ENCODE assay signal across 13 cellular contexts in genomic region chr11:19808076-19808911, GRCh38.
DNase-seq lines count a peak whose midpoint lies in the region; ATAC-seq and TF ChIP-seq lines count a peak whose summit lies in the region.
"Had no signal": no experiment of that assay in that cellular context is flagged by ENCODE, and none has a peak within 500 bp of the region (broad histone marks: within the 10 kb centered on the region; RNA-seq: fewer than 3 reads in every experiment).

No MANE protein-coding gene starts in this region.

- no peak overlapping the region for H3K9ac ChIP-seq in neural progenitor cell

- no peaks in the 10 kb centered on the region for H3K9me3 ChIP-seq in neural progenitor cell (ENCODE audit: low read depth)
- H3K9me3 ChIP-seq: Caco-2, gastroesophageal sphincter had no signal

- no peaks in the 10 kb centered on the region for H3K36me3 ChIP-seq in neural progenitor cell
- H3K36me3 ChIP-seq: gastroesophageal sphincter had no signal

- TF ChIP-seq CTCF in LNCAP (IDR thresholded peaks at IDR 0.05) (peak; percentile 53), chondrocyte (IDR thresholded peaks at IDR 0.05) (peak; percentile 77), neural progenitor cell (IDR thresholded peaks at IDR 0.05) (no peak), coronary artery (IDR thresholded peaks at IDR 0.05) (no peak)

- ATAC-seq in HG02870 (IDR thresholded peaks at IDR 0.05; ENCODE audit: unreplicated experiment) = no peak
- ATAC-seq: gastroesophageal sphincter; naive thymus-derived CD4-positive, alpha-beta T cell had no signal

- no peaks in the 10 kb centered on the region for H3K27me3 ChIP-seq in neural progenitor cell
- H3K27me3 ChIP-seq: gastroesophageal sphincter had no signal

- H3K27ac ChIP-seq in neural progenitor cell = peak overlapping the region; percentile 15
- H3K27ac ChIP-seq in coronary artery = no peak overlapping the region
- H3K27ac ChIP-seq: gastroesophageal sphincter had no signal

- peak; percentile 45 for DNase-seq in DMS79 (lab: John Stamatoyannopoulos, UW)
- DNase-seq in chondrocyte (ENCODE audit: low spot score) = no peak
- peak; percentile 36 for DNase-seq in neural progenitor cell (ENCODE audit: low spot score)
- no peak for DNase-seq in T-helper 1 cell
- DNase-seq in coronary artery (ENCODE audit: low spot score) = no peak
- DNase-seq: Caco-2; GOT3; kidney glomerular epithelial cell; naive thymus-derived CD4-positive, alpha-beta T cell; NCI-H446 had no signal

- H4K20me1 ChIP-seq in neural progenitor cell (ENCODE audit: low read depth) = peaks cover 8% of the 10 kb centered on the region

- H3K27me3 Mint-ChIP-seq in chondrocyte (ENCODE audit: low read depth) (no peaks in the 10 kb centered on the region), neural progenitor cell (ENCODE audit: insufficient read depth, low read depth) (no peaks in the 10 kb centered on the region)

- H3K4me3 Mint-ChIP-seq in chondrocyte (ENCODE audit: unreplicated experiment) (no peak overlapping the region), neural progenitor cell (no peak overlapping the region)
- H3K4me3 Mint-ChIP-seq: naive thymus-derived CD4-positive, alpha-beta T cell had no signal

- no peak overlapping the region for H2AFZ ChIP-seq in neural progenitor cell (replicated peaks)

- H3K4me1 Mint-ChIP-seq in chondrocyte (ENCODE audit: low read depth) = peaks cover 36% of the 10 kb centered on the region
- peaks cover 35% of the 10 kb centered on the region for H3K4me1 Mint-ChIP-seq in neural progenitor cell
- H3K4me1 Mint-ChIP-seq: naive thymus-derived CD4-positive, alpha-beta T cell had no signal

- H3K36me3 Mint-ChIP-seq in chondrocyte (ENCODE audit: low read depth) (no peaks in the 10 kb centered on the region), neural progenitor cell (no peaks in the 10 kb centered on the region)
- H3K36me3 Mint-ChIP-seq: naive thymus-derived CD4-positive, alpha-beta T cell had no signal

- H3K4me3 ChIP-seq in neural progenitor cell = no peak overlapping the region
- no peak overlapping the region for H3K4me3 ChIP-seq in coronary artery
- H3K4me3 ChIP-seq: gastroesophageal sphincter had no signal

- peaks cover 43% of the 10 kb centered on the region for H3K79me2 ChIP-seq in neural progenitor cell (ENCODE audit: low read depth)

- peaks cover 42% of the 10 kb centered on the region for H3K4me1 ChIP-seq in neural progenitor cell

- H3F3A ChIP-seq in neural progenitor cell (ENCODE audit: low read depth) = peaks cover 15% of the 10 kb centered on the region

- H3K9me3 Mint-ChIP-seq in chondrocyte (ENCODE audit: low read depth) (no peaks in the 10 kb centered on the region), neural progenitor cell (no peaks in the 10 kb centered on the region)

- H3K4me2 ChIP-seq in neural progenitor cell = peak overlapping the region; percentile 48

- H3K27ac Mint-ChIP-seq in chondrocyte (ENCODE audit: unreplicated experiment) = no peak overlapping the region
- no peak overlapping the region for H3K27ac Mint-ChIP-seq in neural progenitor cell
- H3K27ac Mint-ChIP-seq: naive thymus-derived CD4-positive, alpha-beta T cell had no signal

Comparison
In these comparisons a context has a peak if more than half of its experiments do, and no peak if none do; other contexts are left out.
1. DNase-seq: peak in DMS79 (single experiment) and neural progenitor cell (single experiment); none in chondrocyte (single experiment), T-helper 1 cell (0 of 5) and coronary artery (single experiment).
2. CTCF ChIP-seq: peak in LNCAP (single experiment) and chondrocyte (single experiment); none in neural progenitor cell (single experiment) and coronary artery (single experiment).